Comparison of ENCODE assay signal across 2 cellular contexts in genomic region chr5:177077335-177077734, GRCh38.
TF ChIP-seq lines count a peak whose summit lies in the region.

No MANE protein-coding gene starts in this region.

TF ChIP-seq in Ishikawa, 13 proteins besides CTCF, POLR2A, EP300 and RAD21:
- TF ChIP-seq ZBTB7A (IDR thresholded peaks at IDR 0.05; ENCODE audit: low read depth): no peak
- TF ChIP-seq YY1 (IDR thresholded peaks at IDR 0.05; ENCODE audit: low read depth): no peak
- peak; percentile 88 for TF ChIP-seq USF1 (IDR thresholded peaks at IDR 0.05)

TF ChIP-seq in K562, 482 proteins besides CTCF, POLR2A, EP300 and RAD21:
- TF ChIP-seq ZNF695 (CRISPR knock-in tag; IDR thresholded peaks at IDR 0.05) (no peak), JUND (IDR thresholded peaks at IDR 0.05; ENCODE audit: borderline replicate concordance, low read depth, low read length) (no peak), JUND (tag; IDR thresholded peaks at IDR 0.05; ENCODE audit: borderline replicate concordance, low read depth, low read length) (no peak), MXI1 (IDR thresholded peaks at IDR 0.05; ENCODE audit: low read depth, low read length) (no peak), NFXL1 (CRISPR knock-in tag; IDR thresholded peaks at IDR 0.05) (no peak), BACH1 (tag; IDR thresholded peaks at IDR 0.05) (no peak), MBD1 (CRISPR knock-in tag; IDR thresholded peaks at IDR 0.05) (no peak), ZBED1 (IDR thresholded peaks at IDR 0.05) (no peak), RBM25 (IDR thresholded peaks at IDR 0.05; ENCODE audit: low read depth, low read length, severe bottlenecking) (peak; percentile 62), KDM2B (CRISPR knock-in tag; IDR thresholded peaks at IDR 0.05) (no peak), ZKSCAN1 (IDR thresholded peaks at IDR 0.05; ENCODE audit: low read depth, low read length) (no peak), SNAPC5 (CRISPR knock-in tag; IDR thresholded peaks at IDR 0.05) (no peak), ZBTB34 (CRISPR knock-in tag; IDR thresholded peaks at IDR 0.05) (no peak), E2F8 (IDR thresholded peaks at IDR 0.05; ENCODE audit: low read depth, partially characterized antibody) (no peak), FOXA3 (CRISPR knock-in tag; conservative IDR thresholded peaks at IDR 0.05 in 1 of 2, IDR thresholded peaks at IDR 0.05 in 1 of 2) (no peak), SAP30 (IDR thresholded peaks at IDR 0.05; ENCODE audit: borderline replicate concordance, insufficient read depth, low read depth, low read length, poor library complexity, severe bottlenecking) (no peak), USF1 (CRISPR knock-in tag; IDR thresholded peaks at IDR 0.05) (peak; percentile 83), KDM4B (IDR thresholded peaks at IDR 0.05; ENCODE audit: borderline replicate concordance in 2 of 2, low read depth in 1 of 2) (no peak), HNRNPLL (IDR thresholded peaks at IDR 0.05; ENCODE audit: low read depth, low read length, poor library complexity, severe bottlenecking) (no peak), HNRNPL (IDR thresholded peaks at IDR 0.05; ENCODE audit: low read depth, low read length) (no peak), PHB2 (IDR thresholded peaks at IDR 0.05; ENCODE audit: low read depth) (no peak), CBX1 (IDR thresholded peaks at IDR 0.05; ENCODE audit: low read depth) (no peak), CBFA2T2 (conservative IDR thresholded peaks at IDR 0.05) (0 out of 2 replicates have a peak, but pooled peaks have one; percentile 3), ZBTB9 (CRISPR knock-in tag; IDR thresholded peaks at IDR 0.05) (no peak), HEY1 (CRISPR knock-in tag; IDR thresholded peaks at IDR 0.05; ENCODE audit: borderline replicate concordance) (no peak), MLLT1 (IDR thresholded peaks at IDR 0.05) (no peak), NBN (IDR thresholded peaks at IDR 0.05; ENCODE audit: low read depth) (no peak), U2AF1 (optimal IDR thresholded peaks at IDR 0.05; ENCODE audit: low read depth, low read length) (no peak), CTCFL (IDR thresholded peaks at IDR 0.05; ENCODE audit: borderline replicate concordance, insufficient read depth, low read depth, low read length, poor library complexity, severe bottlenecking) (no peak), THRAP3 (IDR thresholded peaks at IDR 0.05; ENCODE audit: borderline replicate concordance) (no peak), ZNF140 (CRISPR knock-in tag; IDR thresholded peaks at IDR 0.05) (no peak), RAD51 (IDR thresholded peaks at IDR 0.05; ENCODE audit: borderline replicate concordance, low read depth) (peak; percentile 72; the same call in 1 of the 2 replicates), USF2 (CRISPR knock-in tag; IDR thresholded peaks at IDR 0.05) (peak; percentile 69), PTBP1 (IDR thresholded peaks at IDR 0.05; ENCODE audit: low read depth, low read length) (no peak)
